ENCODE assay signal across 8 cellular contexts in genomic region chr20:50992733-50993457, GRCh38. TPM values are rescaled to one million over a fixed set of nuclear protein-coding genes. Genes with fewer than 3 reads are reported as not detected.
DNase-seq lines count a peak whose midpoint lies in the region; ATAC-seq and TF ChIP-seq lines count a peak whose summit lies in the region.

No MANE protein-coding gene starts in this region.

- H3K27me3 ChIP-seq in left ventricle myocardium inferior (ENCODE audit: low read depth) (peaks cover 68% of the 10 kb centered on the region), smooth muscle cell (ENCODE audit: low read depth) (no peaks in the 10 kb centered on the region)

- TF ChIP-seq CTCF in left ventricle myocardium inferior (IDR thresholded peaks at IDR 0.05; ENCODE audit: borderline replicate concordance) (peak; percentile 55), smooth muscle cell (IDR thresholded peaks at IDR 0.05; ENCODE audit: borderline replicate concordance, insufficient read depth, poor library complexity, severe bottlenecking) (peak; percentile 82)

- intact Hi-C loops in left ventricle myocardium inferior (cut with micrococcal nuclease) = no loop called here

- peaks cover 7% of the 10 kb centered on the region for H3K4me1 Mint-ChIP-seq in activated T-cell treated with anti-CD3 and anti-CD28 coated beads, Interleukin-2, amount 50 U/mL, for 72 hours (ENCODE audit: low read depth)

- 31% methylated on average over 13 of the region's 13 CpGs for WGBS in smooth muscle cell (ENCODE audit: low lambda C conversion rate)

- H3F3A ChIP-seq in smooth muscle cell (ENCODE audit: low read depth) = no peaks in the 10 kb centered on the region

- ATAC-seq in HG03342 (IDR thresholded peaks at IDR 0.05; ENCODE audit: unreplicated experiment) (peak; percentile 95), HG03469 (IDR thresholded peaks at IDR 0.05; ENCODE audit: unreplicated experiment) (no peak)
- peak; percentile 99 to 100 for ATAC-seq in activated T-cell treated with anti-CD3 and anti-CD28 coated beads, Interleukin-2, amount 50 U/mL, for 72 hours (replicated peaks in 1 of 2)

- H3K4me1 ChIP-seq in left ventricle myocardium inferior (no peaks in the 10 kb centered on the region), smooth muscle cell (ENCODE audit: low read depth) (no peaks in the 10 kb centered on the region)

- H3K9me3 Mint-ChIP-seq in activated T-cell treated with anti-CD3 and anti-CD28 coated beads, Interleukin-2, amount 50 U/mL, for 72 hours = no peaks in the 10 kb centered on the region

- H3K4me3 ChIP-seq in left ventricle myocardium inferior (no peak overlapping the region), smooth muscle cell (no peak overlapping the region)

- H3K27ac Mint-ChIP-seq in activated T-cell treated with anti-CD3 and anti-CD28 coated beads, Interleukin-2, amount 50 U/mL, for 72 hours = no peak overlapping the region

- peak overlapping the region; percentile 30 for H2AFZ ChIP-seq in smooth muscle cell (ENCODE audit: low read depth)

- no peaks in the 10 kb centered on the region for H3K79me2 ChIP-seq in smooth muscle cell (ENCODE audit: low read depth)

- H3K4me3 Mint-ChIP-seq in activated T-cell treated with anti-CD3 and anti-CD28 coated beads, Interleukin-2, amount 50 U/mL, for 72 hours = no peak overlapping the region

- no peak overlapping the region for H3K9ac ChIP-seq in smooth muscle cell (ENCODE audit: low read depth)

- H4K20me1 ChIP-seq in smooth muscle cell (ENCODE audit: low read depth) = no peaks in the 10 kb centered on the region

- peaks cover 6% of the 10 kb centered on the region for H3K27me3 Mint-ChIP-seq in activated T-cell treated with anti-CD3 and anti-CD28 coated beads, Interleukin-2, amount 50 U/mL, for 72 hours (ENCODE audit: low read depth)

- H3K9me3 ChIP-seq in left ventricle myocardium inferior (replicated peaks) (no peaks in the 10 kb centered on the region), smooth muscle cell (replicated peaks; ENCODE audit: low read depth) (no peaks in the 10 kb centered on the region)

- H3K36me3 ChIP-seq in left ventricle myocardium inferior (no peaks in the 10 kb centered on the region), smooth muscle cell (ENCODE audit: low read depth) (no peaks in the 10 kb centered on the region)

- H3K4me2 ChIP-seq in smooth muscle cell = peak overlapping the region; percentile 38

- peak; percentile 31 for DNase-seq in activated naive CD4-positive, alpha-beta T cell treated with Interleukin-2 at 50 U/mL for 16 hours
- DNase-seq in activated naive CD4-positive, alpha-beta T cell treated with anti-CD3 and anti-CD28 coated beads, Interleukin-2, amount 50 U/mL, for 16 hours = no peak
- DNase-seq in NCI-H526 treated with DMSO at 0.1 percent for 48 hours (lab: John Stamatoyannopoulos, UW) (peak; percentile 62), left ventricle myocardium inferior (no peak), smooth muscle cell (lab: John Stamatoyannopoulos, UW; ENCODE audit: unreplicated experiment) (no peak)
- peak; percentile 61 to 72 for DNase-seq in activated T-cell treated with anti-CD3 and anti-CD28 coated beads, Interleukin-2, amount 50 U/mL, for 72 hours

- no peak overlapping the region for H3K27ac ChIP-seq in left ventricle myocardium inferior (replicated peaks)
- no peak overlapping the region for H3K27ac ChIP-seq in smooth muscle cell (ENCODE audit: low read depth)

- no peaks in the 10 kb centered on the region for H3K36me3 Mint-ChIP-seq in activated T-cell treated with anti-CD3 and anti-CD28 coated beads, Interleukin-2, amount 50 U/mL, for 72 hours (ENCODE audit: insufficient read depth in 2 of 2)

RNA-seq across cellular contexts. Expression of gene KCNG1, which starts 30.0 kb away (rescaled TPM):
- total RNA-seq in activated T-cell treated with anti-CD3 and anti-CD28 coated beads, Interleukin-2, amount 50 U/mL, for 72 hours = 1 to 10 TPM; 1.6 to 4.0 TPM
- 0.30 TPM for total RNA-seq in left ventricle myocardium inferior
- 37.4 and 51.2 TPM in 2 replicates for total RNA-seq in smooth muscle cell
- polyA plus RNA-seq in smooth muscle cell = 52.0 and 54.1 TPM in 2 replicates

RNA-seq across cellular contexts. Expression of gene MOCS3, which starts 34.3 kb away (rescaled TPM):
- total RNA-seq in activated T-cell treated with anti-CD3 and anti-CD28 coated beads, Interleukin-2, amount 50 U/mL, for 72 hours = 1 to 10 TPM; 4.1 to 4.2 TPM
- 2.8 TPM for total RNA-seq in left ventricle myocardium inferior
- total RNA-seq in smooth muscle cell = 3.7 and 5.2 TPM in 2 replicates
- 3.2 and 3.7 TPM in 2 replicates for polyA plus RNA-seq in smooth muscle cell

RNA-seq across cellular contexts. Expression of gene DPM1, which starts 34.6 kb away (rescaled TPM):
- total RNA-seq in activated T-cell treated with anti-CD3 and anti-CD28 coated beads, Interleukin-2, amount 50 U/mL, for 72 hours = 10 to 100 TPM; 56.6 to 64.3 TPM
- 44.9 TPM for total RNA-seq in left ventricle myocardium inferior
- 141 and 148 TPM in 2 replicates for total RNA-seq in smooth muscle cell
- 89.1 and 104 TPM in 2 replicates for polyA plus RNA-seq in smooth muscle cell

Comparison
In these comparisons a context has a peak if more than half of its experiments do, and no peak if none do; other contexts are left out.
1. DNase-seq: peak in activated naive CD4-positive, alpha-beta T cell treated with Interleukin-2 at 50 U/mL for 16 hours (single experiment), NCI-H526 treated with DMSO at 0.1 percent for 48 hours (single experiment) and activated T-cell treated with anti-CD3 and anti-CD28 coated beads, Interleukin-2, amount 50 U/mL, for 72 hours (2 of 2); none in activated naive CD4-positive, alpha-beta T cell treated with anti-CD3 and anti-CD28 coated beads, Interleukin-2, amount 50 U/mL, for 16 hours (single experiment), left ventricle myocardium inferior (single experiment) and smooth muscle cell (single experiment).